ENCODE assay signal across 22 cellular contexts in the genomic region with DNA sequence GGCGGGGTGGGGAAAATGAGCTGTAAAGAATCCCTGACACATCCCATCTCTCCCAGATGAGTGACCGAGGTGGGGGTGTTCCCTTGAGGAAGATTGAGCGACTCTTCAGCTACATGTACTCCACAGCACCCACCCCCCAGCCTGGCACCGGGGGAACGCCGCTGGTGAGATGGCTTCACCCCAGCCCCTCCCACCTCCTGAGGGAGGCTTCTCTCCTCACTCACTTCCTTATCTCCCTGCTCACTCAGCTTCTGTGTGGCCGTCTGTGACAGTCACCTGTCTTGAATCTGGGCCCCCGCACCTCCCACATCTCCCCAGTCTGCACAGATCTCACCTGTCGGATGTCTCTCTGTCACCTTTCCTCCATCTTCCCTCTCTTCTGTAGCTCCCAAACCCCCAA. TPM values are rescaled to one million over a fixed set of nuclear protein-coding genes. Genes with fewer than 3 reads are reported as not detected.
A peak's percentile ranks its signal among the peaks of the same experiment; 100 is the strongest.
DNase-seq lines count a peak whose midpoint lies in the region; ATAC-seq and TF ChIP-seq lines count a peak whose summit lies in the region.
"Had no signal": no experiment of that assay in that cellular context is flagged by ENCODE, and none has a peak within 500 bp of the region (broad histone marks: within the 10 kb centered on the region; RNA-seq: fewer than 3 reads in every experiment).

No MANE protein-coding gene starts in this region.

- no peak overlapping the region for H3K9ac ChIP-seq in stomach smooth muscle (ENCODE audit: low read length in 2 of 2)

- no peaks in the 10 kb centered on the region for H3K9me3 Mint-ChIP-seq in effector memory CD8-positive, alpha-beta T cell
- H3K9me3 Mint-ChIP-seq: activated T-helper 17 cell treated with anti-CD3 and anti-CD28 coated beads, Interleukin-2, amount 50 U/mL, for 72 hours; stimulated activated naive B cell treated with anti-CD40 and anti-IgM and Interleukin-4, amounts not matched to agents 10 μg/mL and 1 μg/mL and 100 μg/mL, for 72 hours had no signal

- H3K27ac ChIP-seq in left ventricle myocardium inferior (replicated peaks) (peak overlapping the region; percentile 94), stomach smooth muscle (ENCODE audit: low read length) (peak overlapping the region; percentile 11)
- H3K27ac ChIP-seq: breast epithelium, hepatocyte, ovary, thyroid gland had no signal

- H3K9me3 ChIP-seq in left ventricle myocardium inferior (replicated peaks) (no peaks in the 10 kb centered on the region), stomach smooth muscle (ENCODE audit: control insufficient read depth in 2 of 2, low read length in 2 of 2) (no peaks in the 10 kb centered on the region)
- H3K9me3 ChIP-seq: breast epithelium, ovary, thyroid gland had no signal

- H3K27me3 Mint-ChIP-seq in effector memory CD8-positive, alpha-beta T cell = peaks cover 0 to 2% of the 10 kb centered on the region in 2 donors
- H3K27me3 Mint-ChIP-seq: activated T-helper 17 cell treated with anti-CD3 and anti-CD28 coated beads, Interleukin-2, amount 50 U/mL, for 72 hours had no signal

- no peak for DNase-seq in left ventricle myocardium inferior
- no peak for DNase-seq in left cardiac atrium
- no peak for DNase-seq in effector memory CD8-positive, alpha-beta T cell
- DNase-seq in iPS-NIHi7 (ENCODE audit: extremely low spot score) = no peak
- no peak for DNase-seq in NK-92 (lab: John Stamatoyannopoulos, UW; ENCODE audit: unreplicated experiment)
- DNase-seq: activated CD4-positive, alpha-beta T cell treated with anti-CD3 and anti-CD28 coated beads for 1 hour; C1 segment of cervical spinal cord; Calu3; islet precursor cell; KG1; NCI-H1694; NCI-H748 treated with DMSO at 0.1 percent for 48 hours; ovary; SIG-M5; stimulated activated CD4-positive, alpha-beta T cell treated with anti-CD3 and anti-CD28 coated beads, Interleukin-1b, Interleukin-23, amount 100 ng/mL, for 48 hours; stimulated activated naive B cell treated with anti-CD40 and anti-IgM and Interleukin-4, amounts not matched to agents 10 μg/mL and 1 μg/mL and 100 μg/mL, for 72 hours; thyroid gland had no signal

- no peak overlapping the region for H3K4me3 ChIP-seq in left ventricle myocardium inferior
- no peak overlapping the region for H3K4me3 ChIP-seq in stomach smooth muscle (ENCODE audit: low read length in 2 of 2)
- H3K4me3 ChIP-seq: breast epithelium, hepatocyte, ovary, thyroid gland had no signal

- no peaks in the 10 kb centered on the region for H3K27me3 ChIP-seq in left ventricle myocardium inferior (ENCODE audit: low read depth)
- no peaks in the 10 kb centered on the region for H3K27me3 ChIP-seq in stomach smooth muscle (ENCODE audit: control insufficient read depth in 1 of 2, insufficient read depth in 2 of 2, low read length in 2 of 2)
- H3K27me3 ChIP-seq: breast epithelium, hepatocyte, ovary, thyroid gland had no signal

- H3K27ac Mint-ChIP-seq in effector memory CD8-positive, alpha-beta T cell = peak overlapping the region; percentile 3 to 22
- H3K27ac Mint-ChIP-seq: activated T-helper 17 cell treated with anti-CD3 and anti-CD28 coated beads, Interleukin-2, amount 50 U/mL, for 72 hours had no signal

- TF ChIP-seq CTCF in left ventricle myocardium inferior (IDR thresholded peaks at IDR 0.05; ENCODE audit: borderline replicate concordance) = no peak

- no peak for ATAC-seq in left cardiac atrium
- no peak for ATAC-seq in effector memory CD8-positive, alpha-beta T cell (replicated peaks)
- ATAC-seq: activated T-helper 17 cell treated with anti-CD3 and anti-CD28 coated beads, Interleukin-2, amount 50 U/mL, for 72 hours; stimulated activated naive B cell treated with anti-CD40 and anti-IgM and Interleukin-4, amounts not matched to agents 10 μg/mL and 1 μg/mL and 100 μg/mL, for 72 hours had no signal

- H3K4me1 Mint-ChIP-seq in effector memory CD8-positive, alpha-beta T cell (ENCODE audit: low read depth in 2 of 2) = no peaks in the 10 kb centered on the region
- H3K4me1 Mint-ChIP-seq: activated T-helper 17 cell treated with anti-CD3 and anti-CD28 coated beads, Interleukin-2, amount 50 U/mL, for 72 hours; stimulated activated naive B cell treated with anti-CD40 and anti-IgM and Interleukin-4, amounts not matched to agents 10 μg/mL and 1 μg/mL and 100 μg/mL, for 72 hours had no signal

- peaks cover 63% of the 10 kb centered on the region for H3K4me1 ChIP-seq in left ventricle myocardium inferior
- peaks cover 29% of the 10 kb centered on the region for H3K4me1 ChIP-seq in stomach smooth muscle (ENCODE audit: control insufficient read depth, insufficient read depth, low read length)

- H3K36me3 Mint-ChIP-seq in effector memory CD8-positive, alpha-beta T cell (ENCODE audit: insufficient read depth) = peaks cover 7% of the 10 kb centered on the region

- H3K36me3 ChIP-seq in left ventricle myocardium inferior (peaks cover 58% of the 10 kb centered on the region), stomach smooth muscle (ENCODE audit: control insufficient read depth in 2 of 2, insufficient read depth in 2 of 2, low read length in 2 of 2) (peaks cover 28 to 38% of the 10 kb centered on the region in 2 donors)
- H3K36me3 ChIP-seq: breast epithelium, ovary had no signal

- intact Hi-C loops in left ventricle myocardium inferior (cut with micrococcal nuclease) (no loop called here), left cardiac atrium (cut with DNase I) (no loop called here)

- no peak overlapping the region for H3K4me3 Mint-ChIP-seq in effector memory CD8-positive, alpha-beta T cell
- H3K4me3 Mint-ChIP-seq: activated T-helper 17 cell treated with anti-CD3 and anti-CD28 coated beads, Interleukin-2, amount 50 U/mL, for 72 hours; stimulated activated naive B cell treated with anti-CD40 and anti-IgM and Interleukin-4, amounts not matched to agents 10 μg/mL and 1 μg/mL and 100 μg/mL, for 72 hours had no signal

RNA-seq across cellular contexts. Expression of a gene that starts 13.4 kb away (rescaled TPM):
- total RNA-seq in left ventricle myocardium inferior (206 TPM), left cardiac atrium (100 to 1,000 TPM; 156 to 203 TPM)

RNA-seq across cellular contexts. Expression of a gene that starts 21.4 kb away (rescaled TPM):
- 1.6 TPM for total RNA-seq in left ventricle myocardium inferior
- 1 to 10 TPM; 1.6 to 2.1 TPM for total RNA-seq in left cardiac atrium
- total RNA-seq: Calu3 had no signal

RNA-seq across cellular contexts. Expression of a gene that starts 41.9 kb away (rescaled TPM):
- total RNA-seq in left ventricle myocardium inferior (33.0 TPM), left cardiac atrium (10 to 100 TPM; 35.8 to 43.4 TPM)

RNA-seq across cellular contexts. Expression of a gene that starts 52.6 kb away (rescaled TPM):
- total RNA-seq in left ventricle myocardium inferior = 17.0 TPM
- 10 to 100 TPM; 26.5 to 35.9 TPM for total RNA-seq in left cardiac atrium

RNA-seq across cellular contexts. Expression of a gene that starts 57.2 kb away (rescaled TPM):
- 137 TPM for total RNA-seq in left ventricle myocardium inferior
- 100 to 1,000 TPM in 1 of 2 donors, 10 to 100 TPM in 1; 96.3 to 131 TPM for total RNA-seq in left cardiac atrium
- total RNA-seq: activated T-helper 17 cell treated with anti-CD3 and anti-CD28 coated beads, Interleukin-2, amount 50 U/mL, for 72 hours; Calu3; dermis microvascular lymphatic vessel endothelial cell had no signal
